1 cellular context compared by ENCODE assay signal in genomic region chr11:72075756-72076155, GRCh38.
TF ChIP-seq lines count a peak whose summit lies in the region.

No MANE protein-coding gene starts in this region.

TF ChIP-seq in HCT116, 20 proteins besides CTCF, POLR2A, EP300 and RAD21:
- TF ChIP-seq REST (IDR thresholded peaks at IDR 0.05; ENCODE audit: low read depth), result no peak
- TF ChIP-seq YY1 (IDR thresholded peaks at IDR 0.05; ENCODE audit: extremely low read depth, insufficient replicate concordance, low read depth, low read length), result no peak
- no peak for TF ChIP-seq ZFX (IDR thresholded peaks at IDR 0.05)
- TF ChIP-seq, protein P1, sequence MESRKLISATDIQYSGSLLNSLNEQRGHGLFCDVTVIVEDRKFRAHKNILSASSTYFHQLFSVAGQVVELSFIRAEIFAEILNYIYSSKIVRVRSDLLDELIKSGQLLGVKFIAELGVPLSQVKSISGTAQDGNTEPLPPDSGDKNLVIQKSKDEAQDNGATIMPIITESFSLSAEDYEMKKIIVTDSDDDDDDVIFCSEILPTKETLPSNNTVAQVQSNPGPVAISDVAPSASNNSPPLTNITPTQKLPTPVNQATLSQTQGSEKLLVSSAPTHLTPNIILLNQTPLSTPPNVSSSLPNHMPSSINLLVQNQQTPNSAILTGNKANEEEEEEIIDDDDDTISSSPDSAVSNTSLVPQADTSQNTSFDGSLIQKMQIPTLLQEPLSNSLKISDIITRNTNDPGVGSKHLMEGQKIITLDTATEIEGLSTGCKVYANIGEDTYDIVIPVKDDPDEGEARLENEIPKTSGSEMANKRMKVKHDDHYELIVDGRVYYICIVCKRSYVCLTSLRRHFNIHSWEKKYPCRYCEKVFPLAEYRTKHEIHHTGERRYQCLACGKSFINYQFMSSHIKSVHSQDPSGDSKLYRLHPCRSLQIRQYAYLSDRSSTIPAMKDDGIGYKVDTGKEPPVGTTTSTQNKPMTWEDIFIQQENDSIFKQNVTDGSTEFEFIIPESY (IDR thresholded peaks at IDR 0.05; ENCODE audit: extremely low read depth, insufficient replicate concordance, low read length), result no peak
TF ChIP-seq in HCT116: peak in this region for 0.
